Comparison of ENCODE assay signal across 8 cellular contexts in genomic region chr4:101348367-101348827, GRCh38. TPM values are rescaled to one million over a fixed set of nuclear protein-coding genes. Genes with fewer than 3 reads are reported as not detected.
A peak's percentile ranks its signal among the peaks of the same experiment; 100 is the strongest.
DNase-seq lines count a peak whose midpoint lies in the region; ATAC-seq and TF ChIP-seq lines count a peak whose summit lies in the region.

No MANE protein-coding gene starts in this region.

- CTCF ChIA-PET in activated CD8-positive, alpha-beta memory T cell treated with anti-CD3 and anti-CD28 coated beads, Interleukin-2, amount 10 ng/mL, durations not matched to agents 7 days and 5 days (lab: Charles Lee), result interaction anchor here (0.8 to 2.6 kb wide), 9 partner anchors 11 to 249 kb away, joined by 3 to 8 read pairs (median 4); no protein-coding TSS in a partner anchor

- peaks cover 3% of the 10 kb centered on the region for H3K36me3 Mint-ChIP-seq in activated CD8-positive, alpha-beta memory T cell treated with anti-CD3 and anti-CD28 coated beads, Interleukin-2, amount 10 ng/mL, durations not matched to agents 7 days and 5 days
- H3K36me3 Mint-ChIP-seq in nephron progenitor cell (ENCODE audit: low read depth), result peaks cover 5% of the 10 kb centered on the region

- H3K4me1 Mint-ChIP-seq in activated CD8-positive, alpha-beta memory T cell treated with anti-CD3 and anti-CD28 coated beads, Interleukin-2, amount 10 ng/mL, durations not matched to agents 7 days and 5 days, result peaks cover 30% of the 10 kb centered on the region
- peaks cover 30% of the 10 kb centered on the region for H3K4me1 Mint-ChIP-seq in nephron progenitor cell

- no peak for DNase-seq in activated CD8-positive, alpha-beta memory T cell treated with anti-CD3 and anti-CD28 coated beads, Interleukin-2, amount 10 ng/mL, durations not matched to agents 7 days and 5 days
- DNase-seq in activated CD8-positive, alpha-beta memory T cell treated with anti-CD3 and anti-CD28 coated beads, Interleukin-2, amount 50 U/mL, for 4 hours, result no peak
- no peak for DNase-seq in nephron progenitor cell
- no peak for DNase-seq in KG1 (lab: John Stamatoyannopoulos, UW)
- DNase-seq in stimulated activated CD4-positive, alpha-beta T cell treated with anti-CD3 and anti-CD28 coated beads, Interleukin-12 subunit alpha, Interleukin-12 subunit beta, amount 100 ng/mL, for 4 hours, result no peak
- no peak for DNase-seq in HPDE6-E6E7 (ENCODE audit: extremely low spot score)

- peak overlapping the region; percentile 90 for H3K27ac Mint-ChIP-seq in activated CD8-positive, alpha-beta memory T cell treated with anti-CD3 and anti-CD28 coated beads, Interleukin-2, amount 10 ng/mL, durations not matched to agents 7 days and 5 days
- peak overlapping the region; percentile 97 for H3K27ac Mint-ChIP-seq in nephron progenitor cell

- H3K9me3 Mint-ChIP-seq in activated CD8-positive, alpha-beta memory T cell treated with anti-CD3 and anti-CD28 coated beads, Interleukin-2, amount 10 ng/mL, durations not matched to agents 7 days and 5 days (ENCODE audit: low read depth), result no peaks in the 10 kb centered on the region
- peaks cover 5% of the 10 kb centered on the region for H3K9me3 Mint-ChIP-seq in nephron progenitor cell

- no peak for ATAC-seq in activated CD8-positive, alpha-beta memory T cell treated with anti-CD3 and anti-CD28 coated beads, Interleukin-2, amount 10 ng/mL, durations not matched to agents 7 days and 5 days
- ATAC-seq in SK-N-SH treated with all-trans-retinoic acid at 6 μM for 48 hours, result peak; percentile 12
- ATAC-seq in esophagus mucosa, result peak; percentile 2

- no peak for TF ChIP-seq CTCF in nephron progenitor cell (IDR thresholded peaks at IDR 0.05)

- peaks cover 15% of the 10 kb centered on the region for H3K27me3 Mint-ChIP-seq in activated CD8-positive, alpha-beta memory T cell treated with anti-CD3 and anti-CD28 coated beads, Interleukin-2, amount 10 ng/mL, durations not matched to agents 7 days and 5 days
- peaks cover 7% of the 10 kb centered on the region for H3K27me3 Mint-ChIP-seq in nephron progenitor cell (ENCODE audit: low read depth, poor library complexity)

- peak overlapping the region; percentile 93 for H3K4me3 Mint-ChIP-seq in activated CD8-positive, alpha-beta memory T cell treated with anti-CD3 and anti-CD28 coated beads, Interleukin-2, amount 10 ng/mL, durations not matched to agents 7 days and 5 days
- peak overlapping the region; percentile 99 for H3K4me3 Mint-ChIP-seq in nephron progenitor cell

TF ChIP-seq in SK-N-SH treated with all-trans-retinoic acid at 6 μM for 48 hours, 23 proteins besides CTCF, POLR2A, EP300 and RAD21:
- TF ChIP-seq ZNF70 (CRISPR knock-in tag; IDR thresholded peaks at IDR 0.05) (0 out of 2 replicates have a peak, but pooled peaks have one; percentile 7), TSHZ2 (CRISPR knock-in tag; IDR thresholded peaks at IDR 0.05) (no peak)

RNA-seq across cellular contexts. Expression of gene PPP3CA, which starts 1.1 kb away (rescaled TPM):
- total RNA-seq in activated CD8-positive, alpha-beta memory T cell treated with anti-CD3 and anti-CD28 coated beads, Interleukin-2, amount 10 ng/mL, durations not matched to agents 7 days and 5 days, result 10 to 100 TPM; 30.4 to 50.9 TPM
- 18.5 TPM for total RNA-seq in esophagus mucosa
